In the genomic region with DNA sequence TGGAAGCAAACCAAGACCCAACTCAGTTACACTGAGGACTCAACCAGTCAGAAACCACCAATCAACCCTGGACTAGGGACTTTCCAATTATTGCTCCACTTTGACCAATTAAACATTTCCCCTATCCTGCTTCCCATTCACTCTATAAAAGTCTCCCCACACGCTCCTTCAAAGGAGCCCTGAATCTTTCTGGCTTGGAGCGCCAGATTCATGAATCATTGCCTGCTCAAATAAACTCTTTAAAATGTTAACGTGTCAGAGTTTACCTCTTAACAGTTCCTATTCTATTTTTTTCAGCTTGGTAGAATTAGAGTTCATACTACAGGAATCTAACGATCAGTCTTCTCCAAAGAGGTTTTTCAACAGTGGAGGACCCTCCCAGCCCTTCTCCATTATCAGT, we compare ENCODE assay signal across 14 cellular contexts. TPM values are rescaled to one million over a fixed set of nuclear protein-coding genes. Genes with fewer than 3 reads are reported as not detected.
DNase-seq lines count a peak whose midpoint lies in the region; ATAC-seq and TF ChIP-seq lines count a peak whose summit lies in the region.
"Had no signal": no experiment of that assay in that cellular context is flagged by ENCODE, and none has a peak within 500 bp of the region (broad histone marks: within the 10 kb centered on the region; RNA-seq: fewer than 3 reads in every experiment).

No MANE protein-coding gene starts in this region.

- H3K27ac ChIP-seq in stomach: peak overlapping the region; percentile 60 to 90 (median 84)
- no peak overlapping the region for H3K27ac ChIP-seq in mesendoderm (ENCODE audit: low read depth, low read length)

- DNase-seq in EL (peak; percentile 82), SW480 (ENCODE audit: low spot score) (peak; percentile 13), foreskin fibroblast (peak; percentile 21 to 48), stomach (no peak), NCI-H146 treated with DMSO at 0.1 percent for 48 hours (lab: John Stamatoyannopoulos, UW; ENCODE audit: unreplicated experiment) (no peak), mesendoderm (no peak), NCI-H526 (lab: John Stamatoyannopoulos, UW) (no peak)
- no peak for DNase-seq in activated naive CD8-positive, alpha-beta T cell treated with anti-CD3 and anti-CD28 coated beads, Interleukin-2, amount 50 U/mL, for 24 hours
- DNase-seq: DMS153, heart left ventricle, NCI-H2081 treated with DMSO at 0.1 percent for 48 hours had no signal

- TF ChIP-seq EP300 in stomach (IDR thresholded peaks at IDR 0.05): no peak

- peaks cover 5% of the 10 kb centered on the region for H3K27me3 Mint-ChIP-seq in activated naive CD8-positive, alpha-beta T cell treated with anti-CD3 and anti-CD28 coated beads, Interleukin-2, amount 50 U/mL, for 24 hours

- no peak overlapping the region for H2BK120ac ChIP-seq in mesendoderm (ENCODE audit: low read depth, low read length)

- H3K4me3 ChIP-seq in foreskin fibroblast (ENCODE audit: low read depth in 1 of 2, low read length in 2 of 2) (no peak overlapping the region), stomach (no peak overlapping the region), mesendoderm (ENCODE audit: low read length) (no peak overlapping the region)
- H3K4me3 ChIP-seq: heart left ventricle had no signal

- H3K4ac ChIP-seq in mesendoderm (ENCODE audit: low read depth, low read length): no peak overlapping the region

- no peak overlapping the region for H3K4me3 Mint-ChIP-seq in activated naive CD8-positive, alpha-beta T cell treated with anti-CD3 and anti-CD28 coated beads, Interleukin-2, amount 50 U/mL, for 24 hours
- H3K4me3 Mint-ChIP-seq: natural killer cell treated with Interleukin-12 subunit alpha and Interleukin-12 subunit beta and Interleukin-15 and Interleukin-18, amount 100 ng/mL, for 72 hours; stimulated activated memory B cell treated with anti-CD40 and anti-IgM and Interleukin-4, amounts not matched to agents 10 μg/mL and 1 μg/mL and 100 μg/mL, for 72 hours had no signal

- intact Hi-C loops in stomach (cut with DNase I; ENCODE audit: low total_unique reads): no loop called here

- H3K4me2 ChIP-seq in mesendoderm (ENCODE audit: low read length): no peak overlapping the region

- H3K79me1 ChIP-seq in mesendoderm (ENCODE audit: low read length): no peaks in the 10 kb centered on the region

- H4K8ac ChIP-seq in mesendoderm (ENCODE audit: low read depth, low read length): no peak overlapping the region

- H4K5ac ChIP-seq in mesendoderm (ENCODE audit: low read length): no peak overlapping the region

- no peak overlapping the region for H3K9ac ChIP-seq in mesendoderm (ENCODE audit: low read length)

- no peaks in the 10 kb centered on the region for H3K9me3 Mint-ChIP-seq in activated naive CD8-positive, alpha-beta T cell treated with anti-CD3 and anti-CD28 coated beads, Interleukin-2, amount 50 U/mL, for 24 hours
- H3K9me3 Mint-ChIP-seq: natural killer cell treated with Interleukin-12 subunit alpha and Interleukin-12 subunit beta and Interleukin-15 and Interleukin-18, amount 100 ng/mL, for 72 hours; stimulated activated memory B cell treated with anti-CD40 and anti-IgM and Interleukin-4, amounts not matched to agents 10 μg/mL and 1 μg/mL and 100 μg/mL, for 72 hours had no signal

- ATAC-seq in activated naive CD8-positive, alpha-beta T cell treated with anti-CD3 and anti-CD28 coated beads, Interleukin-2, amount 50 U/mL, for 24 hours: no peak
- ATAC-seq: heart left ventricle; HepG2; natural killer cell treated with Interleukin-12 subunit alpha and Interleukin-12 subunit beta and Interleukin-15 and Interleukin-18, amount 100 ng/mL, for 72 hours; stimulated activated memory B cell treated with anti-CD40 and anti-IgM and Interleukin-4, amounts not matched to agents 10 μg/mL and 1 μg/mL and 100 μg/mL, for 72 hours had no signal

- no peak overlapping the region for H3K18ac ChIP-seq in mesendoderm (ENCODE audit: low read length)

- H3K79me2 ChIP-seq in mesendoderm (ENCODE audit: control insufficient read depth, insufficient read depth, low read length): no peaks in the 10 kb centered on the region

- H2AK5ac ChIP-seq in mesendoderm (ENCODE audit: low read length): no peak overlapping the region

- 19 to 49% (median 26%) methylated on average over 4 of the region's 4 CpGs for WGBS in stomach, 5 donors
- no CpG with 5 or more reads among the region's 4 CpGs for WGBS in mesendoderm (ENCODE audit: extremely low coverage, insufficient coverage, low lambda C conversion rate)

- H3K36me3 Mint-ChIP-seq in activated naive CD8-positive, alpha-beta T cell treated with anti-CD3 and anti-CD28 coated beads, Interleukin-2, amount 50 U/mL, for 24 hours (ENCODE audit: low read depth): no peaks in the 10 kb centered on the region
- H3K36me3 Mint-ChIP-seq: natural killer cell treated with Interleukin-12 subunit alpha and Interleukin-12 subunit beta and Interleukin-15 and Interleukin-18, amount 100 ng/mL, for 72 hours; stimulated activated memory B cell treated with anti-CD40 and anti-IgM and Interleukin-4, amounts not matched to agents 10 μg/mL and 1 μg/mL and 100 μg/mL, for 72 hours had no signal

- H3K27ac Mint-ChIP-seq in activated naive CD8-positive, alpha-beta T cell treated with anti-CD3 and anti-CD28 coated beads, Interleukin-2, amount 50 U/mL, for 24 hours: no peak overlapping the region
- H3K27ac Mint-ChIP-seq: natural killer cell treated with Interleukin-12 subunit alpha and Interleukin-12 subunit beta and Interleukin-15 and Interleukin-18, amount 100 ng/mL, for 72 hours; stimulated activated memory B cell treated with anti-CD40 and anti-IgM and Interleukin-4, amounts not matched to agents 10 μg/mL and 1 μg/mL and 100 μg/mL, for 72 hours had no signal

- H3K36me3 ChIP-seq in stomach: no peaks in the 10 kb centered on the region
- no peaks in the 10 kb centered on the region for H3K36me3 ChIP-seq in mesendoderm (ENCODE audit: control insufficient read depth, insufficient read depth, low read length)
- H3K36me3 ChIP-seq: heart left ventricle had no signal

- H3K56ac ChIP-seq in mesendoderm (ENCODE audit: low read length): no peak overlapping the region

- no peak overlapping the region for H2BK5ac ChIP-seq in mesendoderm (ENCODE audit: low read length)

- H3K23ac ChIP-seq in mesendoderm (ENCODE audit: low read length): no peak overlapping the region

- H3K4me1 Mint-ChIP-seq in activated naive CD8-positive, alpha-beta T cell treated with anti-CD3 and anti-CD28 coated beads, Interleukin-2, amount 50 U/mL, for 24 hours: no peaks in the 10 kb centered on the region
- H3K4me1 Mint-ChIP-seq: stimulated activated memory B cell treated with anti-CD40 and anti-IgM and Interleukin-4, amounts not matched to agents 10 μg/mL and 1 μg/mL and 100 μg/mL, for 72 hours had no signal

- no peak for TF ChIP-seq POLR2A in stomach (IDR thresholded peaks at IDR 0.05)

- TF ChIP-seq CTCF in foreskin fibroblast (IDR thresholded peaks at IDR 0.05; ENCODE audit: low read depth, low read length) (no peak), stomach (IDR thresholded peaks at IDR 0.05) (no peak)

- no peaks in the 10 kb centered on the region for H3K9me3 ChIP-seq in stomach
- H3K9me3 ChIP-seq: heart left ventricle had no signal

- peaks cover 14 to 52% (median 25%) of the 10 kb centered on the region in 4 donors for H3K4me1 ChIP-seq in stomach
- no peaks in the 10 kb centered on the region for H3K4me1 ChIP-seq in mesendoderm (ENCODE audit: control insufficient read depth, low read depth, low read length)

- no peaks in the 10 kb centered on the region for H3K27me3 ChIP-seq in stomach
- H3K27me3 ChIP-seq in mesendoderm (ENCODE audit: insufficient read depth, low read length, poor library complexity): no peaks in the 10 kb centered on the region
- H3K27me3 ChIP-seq: heart left ventricle had no signal

- no peak overlapping the region for H2BK15ac ChIP-seq in mesendoderm (replicated peaks; ENCODE audit: low read depth)

RNA-seq across cellular contexts. Expression of a gene that starts 20.7 kb away (rescaled TPM):
- total RNA-seq in stomach: 100 to 1,000 TPM in 3 of 5 donors, 10 to 100 TPM in 1, 1 to 10 TPM in 1; 1.4 to 259 (median 176) TPM
- 10 to 100 TPM; 13.8 to 64.6 (median 15.9) TPM for polyA plus RNA-seq in stomach
- 1.3 TPM for polyA plus RNA-seq in mesendoderm (2013, experiment 1 of 2)
- polyA plus RNA-seq in mesendoderm (2013, experiment 2 of 2): 1.5 TPM
- total RNA-seq: natural killer cell treated with Interleukin-12 subunit alpha and Interleukin-12 subunit beta and Interleukin-15 and Interleukin-18, amount 100 ng/mL, for 72 hours had no signal

RNA-seq across cellular contexts. Expression of a gene that starts 28.2 kb away (rescaled TPM):
- under 1 TPM in 1 of 5 donors, not detected in 4; 0.73 TPM for total RNA-seq in stomach
- polyA plus RNA-seq in stomach: 1 to 10 TPM in 1 of 3 donors, not detected in 2; 2.1 TPM
- polyA plus RNA-seq in mesendoderm (2013, experiment 1 of 2): not detected
- not detected for polyA plus RNA-seq in mesendoderm (2013, experiment 2 of 2)
- total RNA-seq: heart left ventricle; HepG2; natural killer cell treated with Interleukin-12 subunit alpha and Interleukin-12 subunit beta and Interleukin-15 and Interleukin-18, amount 100 ng/mL, for 72 hours had no signal
- polyA plus RNA-seq: heart left ventricle, HepG2 had no signal

Comparison
In these comparisons a context has a peak if more than half of its experiments do, and no peak if none do; other contexts are left out.
1. DNase-seq: peak in EL (single experiment), SW480 (single experiment) and foreskin fibroblast (2 of 2); none in stomach (single experiment), NCI-H146 treated with DMSO at 0.1 percent for 48 hours (single experiment), mesendoderm (single experiment), NCI-H526 (0 of 2) and activated naive CD8-positive, alpha-beta T cell treated with anti-CD3 and anti-CD28 coated beads, Interleukin-2, amount 50 U/mL, for 24 hours (single experiment).